16 cellular contexts compared by ENCODE assay signal in genomic region chr2:47558116-47559078, GRCh38. TPM values are rescaled to one million over a fixed set of nuclear protein-coding genes. Genes with fewer than 3 reads are reported as not detected.
DNase-seq lines count a peak whose midpoint lies in the region; ATAC-seq and TF ChIP-seq lines count a peak whose summit lies in the region.
"Had no signal": no experiment of that assay in that cellular context is flagged by ENCODE, and none has a peak within 500 bp of the region (broad histone marks: within the 10 kb centered on the region; RNA-seq: fewer than 3 reads in every experiment).

No MANE protein-coding gene starts in this region.

- no peak overlapping the region for H2BK15ac ChIP-seq in mesendoderm (replicated peaks; ENCODE audit: low read depth)

- ATAC-seq in GM19328 (IDR thresholded peaks at IDR 0.05; ENCODE audit: unreplicated experiment) (no peak), sciatic nerve (no peak)
- ATAC-seq: pancreas, upper lobe of right lung had no signal

- H3K4me3 ChIP-seq in AG10803 (ENCODE audit: low read length): no peak overlapping the region
- no peak overlapping the region for H3K4me3 ChIP-seq in mesendoderm (ENCODE audit: low read length)
- no peak overlapping the region for H3K4me3 ChIP-seq in lower leg skin (ENCODE audit: low read depth, poor library complexity, severe bottlenecking)
- H3K4me3 ChIP-seq: pancreas, upper lobe of right lung had no signal

- no peak overlapping the region for H3K18ac ChIP-seq in mesendoderm (ENCODE audit: low read length)

- H2BK120ac ChIP-seq in mesendoderm (ENCODE audit: low read depth, low read length): no peak overlapping the region

- H3K79me1 ChIP-seq in mesendoderm (ENCODE audit: low read length): no peaks in the 10 kb centered on the region

- H3K56ac ChIP-seq in mesendoderm (ENCODE audit: low read length): no peak overlapping the region

- no peak overlapping the region for H4K8ac ChIP-seq in mesendoderm (ENCODE audit: low read depth, low read length)

- WGBS in mesendoderm (ENCODE audit: extremely low coverage, insufficient coverage, low lambda C conversion rate): no CpG with 5 or more reads among the region's 14 CpGs
- 16 to 34% methylated on average over 14 of the region's 14 CpGs for WGBS in lower leg skin, 2 donors

- H3K27me3 ChIP-seq in mesendoderm (ENCODE audit: insufficient read depth, low read length, poor library complexity): no peaks in the 10 kb centered on the region
- H3K27me3 ChIP-seq: pancreas, upper lobe of right lung had no signal

- TF ChIP-seq POLR2A in lower leg skin (IDR thresholded peaks at IDR 0.05): no peak

- H3K4ac ChIP-seq in mesendoderm (ENCODE audit: low read depth, low read length): no peak overlapping the region

- no peak overlapping the region for H2BK5ac ChIP-seq in mesendoderm (ENCODE audit: low read length)

- H3K36me3 ChIP-seq in mesendoderm (ENCODE audit: control insufficient read depth, insufficient read depth, low read length): no peaks in the 10 kb centered on the region
- H3K36me3 ChIP-seq: pancreas, upper lobe of right lung had no signal

- intact Hi-C loops in lower leg skin (cut with DNase I; ENCODE audit: low total_unique reads) (no loop called here), sciatic nerve (cut with DNase I) (no loop called here)

- H4K5ac ChIP-seq in mesendoderm (ENCODE audit: low read length): no peak overlapping the region

- H3K4me1 ChIP-seq in mesendoderm (ENCODE audit: control insufficient read depth, low read depth, low read length): no peaks in the 10 kb centered on the region
- H3K4me1 ChIP-seq: pancreas, upper lobe of right lung had no signal

- no peak overlapping the region for H2AK5ac ChIP-seq in mesendoderm (ENCODE audit: low read length)

- no peak overlapping the region for H3K9ac ChIP-seq in mesendoderm (ENCODE audit: low read length)

- H3K4me2 ChIP-seq in mesendoderm (ENCODE audit: low read length): no peak overlapping the region

- DNase-seq in AG10803 (ENCODE audit: low read depth) (peak; percentile 27), HK-2 (ENCODE audit: unreplicated experiment) (peak; percentile 17), cerebellar cortex (ENCODE audit: low spot score) (peak; percentile 80), mesendoderm (peak; percentile 28), NCI-H1417 (lab: John Stamatoyannopoulos, UW) (no peak), lower leg skin (ENCODE audit: low spot score in 2 of 2) (no peak), sciatic nerve (ENCODE audit: low spot score) (no peak)
- DNase-seq: activated B cell treated with CpG ODN at 0.5 μM for 24 hours; activated CD8-positive, alpha-beta memory T cell treated with anti-CD3 and anti-CD28 coated beads, Interleukin-2, amount 50 U/mL, for 4 hours; activated naive CD8-positive, alpha-beta T cell treated with anti-CD3 and anti-CD28 coated beads for 36 hours; erythroblast; pancreas; upper lobe of right lung had no signal

- no peak for TF ChIP-seq CTCF in AG10803 (conservative IDR thresholded peaks at IDR 0.05; ENCODE audit: low read length)
- no peak for TF ChIP-seq CTCF in lower leg skin (IDR thresholded peaks at IDR 0.05)

- H3K27ac ChIP-seq in mesendoderm (ENCODE audit: low read depth, low read length): no peak overlapping the region
- H3K27ac ChIP-seq: HL-60, pancreas, upper lobe of right lung had no signal

- no peak overlapping the region for H3K23ac ChIP-seq in mesendoderm (ENCODE audit: low read length)

- H3K79me2 ChIP-seq in mesendoderm (ENCODE audit: control insufficient read depth, insufficient read depth, low read length): no peaks in the 10 kb centered on the region

RNA-seq across cellular contexts. Expression of gene KCNK12, which starts 12.4 kb away (rescaled TPM):
- 3.8 TPM for polyA plus RNA-seq in mesendoderm (2013, experiment 1 of 2)
- 3.7 TPM for polyA plus RNA-seq in mesendoderm (2013, experiment 2 of 2)
- total RNA-seq in lower leg skin (under 1 TPM in 3 of 4 donors, not detected in 1; 0.19 to 0.32 (median 0.20) TPM), sciatic nerve (75.4 TPM)
- total RNA-seq: chondrocyte, upper lobe of right lung had no signal

Comparison
In these comparisons a context has a peak if more than half of its experiments do, and no peak if none do; other contexts are left out.
1. DNase-seq: peak in AG10803 (single experiment), HK-2 (single experiment), cerebellar cortex (single experiment) and mesendoderm (single experiment); none in NCI-H1417 (0 of 3), lower leg skin (0 of 2) and sciatic nerve (single experiment).
2. RNA of gene KCNK12, which starts 12.4 kb away (total RNA-seq): 75.4 TPM in sciatic nerve (single experiment); 0.19 to 0.32 TPM in lower leg skin; every median in the first group is over 10 times any median in the second.